Comparison of ENCODE assay signal across 17 cellular contexts in genomic region chr1:30383131-30383793, GRCh38.
DNase-seq lines count a peak whose midpoint lies in the region; ATAC-seq, FAIRE-seq and TF ChIP-seq lines count a peak whose summit lies in the region.
"Had no signal": no experiment of that assay in that cellular context is flagged by ENCODE, and none has a peak within 500 bp of the region (broad histone marks: within the 10 kb centered on the region; RNA-seq: fewer than 3 reads in every experiment).

No MANE protein-coding gene starts in this region.

- TF ChIP-seq CTCF in BE2C (IDR thresholded peaks at IDR 0.05; ENCODE audit: low read depth, low read length) (no peak), hepatocyte (IDR thresholded peaks at IDR 0.05; ENCODE audit: poor library complexity) (no peak), smooth muscle cell (IDR thresholded peaks at IDR 0.05; ENCODE audit: borderline replicate concordance, insufficient read depth, poor library complexity, severe bottlenecking) (no peak), prostate gland (IDR thresholded peaks at IDR 0.05) (no peak)

- H3K9me2 ChIP-seq in hepatocyte (replicated peaks; ENCODE audit: insufficient read depth) = no peaks in the 10 kb centered on the region

- H3K27me3 ChIP-seq in BE2C = no peaks in the 10 kb centered on the region
- no peaks in the 10 kb centered on the region for H3K27me3 ChIP-seq in hepatocyte
- no peaks in the 10 kb centered on the region for H3K27me3 ChIP-seq in smooth muscle cell (ENCODE audit: low read depth)
- H3K27me3 ChIP-seq in prostate gland (replicated peaks; ENCODE audit: insufficient read depth) = peaks cover 7% of the 10 kb centered on the region
- H3K27me3 ChIP-seq: BLaER1 had no signal

- no peak for ATAC-seq in GM19023 (IDR thresholded peaks at IDR 0.05; ENCODE audit: unreplicated experiment)

- DNase-seq in BE2C (peak; percentile 55), HTR-8/SVneo (ENCODE audit: insufficient read length, low spot score) (no peak), hepatocyte (ENCODE audit: low spot score) (no peak), smooth muscle cell (lab: John Stamatoyannopoulos, UW; ENCODE audit: unreplicated experiment) (no peak), prostate gland (ENCODE audit: low spot score) (no peak), NCI-H345 treated with DMSO at 0.1 percent for 48 hours (lab: John Stamatoyannopoulos, UW; ENCODE audit: unreplicated experiment) (no peak)
- DNase-seq: CD8-positive, alpha-beta memory T cell; GOT3; KBM-7; NCI-H1092; NCI-H187; NCI-H446 treated with DMSO at 0.1 percent for 48 hours; NCI-H774; SIG-M5 had no signal

- H3K4me3 ChIP-seq in BE2C (ENCODE audit: low read depth, low read length) (no peak overlapping the region), hepatocyte (no peak overlapping the region), smooth muscle cell (no peak overlapping the region), prostate gland (no peak overlapping the region)
- H3K4me3 ChIP-seq: BLaER1 had no signal

- H3K27ac ChIP-seq in hepatocyte (peak overlapping the region; percentile 9), smooth muscle cell (ENCODE audit: low read depth) (peak overlapping the region; percentile 45), prostate gland (no peak overlapping the region)
- H3K27ac ChIP-seq: BLaER1, HL-60 had no signal

- FAIRE-seq in HTR-8/SVneo (lab: Jason Lieb, UNC) = peak; percentile 86

- no peaks in the 10 kb centered on the region; the same call in 1 of the 2 replicates for H3K4me1 ChIP-seq in BE2C
- H3K4me1 ChIP-seq in hepatocyte (ENCODE audit: insufficient read depth) = peaks cover 31% of the 10 kb centered on the region
- peaks cover 17% of the 10 kb centered on the region for H3K4me1 ChIP-seq in smooth muscle cell (ENCODE audit: low read depth)
- H3K4me1 ChIP-seq in prostate gland (replicated peaks) = no peaks in the 10 kb centered on the region

- H3K4me2 ChIP-seq in hepatocyte (no peak overlapping the region), smooth muscle cell (no peak overlapping the region)
- H3K4me2 ChIP-seq: BLaER1 had no signal

- no peak for TF ChIP-seq POLR2A in prostate gland (IDR thresholded peaks at IDR 0.05)

- intact Hi-C loops in prostate gland (cut with DNase I) = loop anchor here (2.0 to 10.0 kb wide), 3 partner anchors 292 to 1146 kb away; partner anchors contain the start of gene PTPRU

- no peaks in the 10 kb centered on the region for H3F3A ChIP-seq in smooth muscle cell (ENCODE audit: low read depth)

- H4K20me1 ChIP-seq in hepatocyte (ENCODE audit: insufficient read depth, poor library complexity, severe bottlenecking) = no peaks in the 10 kb centered on the region
- no peaks in the 10 kb centered on the region for H4K20me1 ChIP-seq in smooth muscle cell (ENCODE audit: low read depth)
- H4K20me1 ChIP-seq: BLaER1 had no signal

- no peak overlapping the region for H3K9ac ChIP-seq in smooth muscle cell (ENCODE audit: low read depth)
- H3K9ac ChIP-seq: BLaER1 had no signal

- 59% methylated on average over 13 of the region's 13 CpGs for WGBS in hepatocyte (ENCODE audit: low lambda C conversion rate, missing lambda C conversion rate)
- WGBS in smooth muscle cell (ENCODE audit: low lambda C conversion rate) = 49% methylated on average over 13 of the region's 13 CpGs
- WGBS in prostate gland = 59% methylated on average over 12 of the region's 13 CpGs

- no peaks in the 10 kb centered on the region for H3K79me2 ChIP-seq in hepatocyte
- H3K79me2 ChIP-seq in smooth muscle cell (ENCODE audit: low read depth) = no peaks in the 10 kb centered on the region

- H2AFZ ChIP-seq in hepatocyte (no peak overlapping the region), smooth muscle cell (ENCODE audit: low read depth) (no peak overlapping the region)

- H3K9me3 ChIP-seq in BE2C = no peaks in the 10 kb centered on the region
- H3K9me3 ChIP-seq in hepatocyte (ENCODE audit: low read depth) = no peaks in the 10 kb centered on the region
- H3K9me3 ChIP-seq in smooth muscle cell (replicated peaks; ENCODE audit: low read depth) = no peaks in the 10 kb centered on the region
- no peaks in the 10 kb centered on the region for H3K9me3 ChIP-seq in prostate gland
- H3K9me3 ChIP-seq: BLaER1 had no signal

- H3K36me3 ChIP-seq in BE2C (no peaks in the 10 kb centered on the region), hepatocyte (replicated peaks; ENCODE audit: insufficient read depth, low read depth) (no peaks in the 10 kb centered on the region), smooth muscle cell (ENCODE audit: low read depth) (no peaks in the 10 kb centered on the region), prostate gland (no peaks in the 10 kb centered on the region)
- H3K36me3 ChIP-seq: BLaER1 had no signal

Comparison
In these comparisons a context has a peak if more than half of its experiments do, and no peak if none do; other contexts are left out.
1. H3K27ac ChIP-seq: peak in hepatocyte (single experiment) and smooth muscle cell (single experiment); none in prostate gland (0 of 2).